ENCODE assay signal across 1 cellular context in the genomic region with DNA sequence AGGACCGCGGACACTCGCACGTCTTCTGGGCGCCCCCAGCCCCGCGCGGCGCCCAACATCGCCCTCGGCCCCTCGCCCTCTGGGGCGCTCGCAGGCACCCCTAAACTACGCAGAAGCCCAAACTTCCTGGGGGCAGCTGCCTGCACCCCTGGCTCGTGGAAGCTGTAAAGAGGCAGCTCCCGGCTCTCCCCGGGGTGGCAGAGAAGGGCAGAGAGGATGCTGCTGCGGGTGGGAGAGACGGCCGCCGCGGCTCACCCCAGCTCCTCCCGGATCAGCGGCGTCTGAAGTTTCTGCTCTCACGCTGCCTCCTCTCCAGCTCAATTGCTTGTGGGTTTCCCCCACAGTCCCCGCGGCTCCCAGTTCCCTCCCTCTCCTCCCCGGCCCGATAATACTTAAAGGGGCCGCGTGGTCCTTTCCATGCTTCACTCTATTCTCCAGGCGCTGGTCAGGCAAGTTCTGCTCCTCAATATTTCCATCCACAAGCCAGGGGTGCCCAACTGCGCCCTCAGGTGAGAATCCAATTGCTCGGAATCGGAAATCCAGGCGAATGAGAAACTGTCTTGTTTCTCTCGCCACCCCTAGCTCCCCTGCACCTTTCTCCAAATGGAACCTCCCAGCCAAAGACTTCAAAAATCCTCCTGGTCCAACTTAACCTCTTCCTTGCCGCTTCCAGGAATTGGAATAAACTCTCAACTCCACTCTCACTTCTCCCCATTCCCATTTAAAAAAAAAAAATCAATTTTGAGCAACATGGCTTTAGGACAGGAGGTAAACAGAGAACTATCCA.
TF ChIP-seq lines count a peak whose summit lies in the region.

No MANE protein-coding gene starts in this region.

TF ChIP-seq in HepG2, 621 proteins besides CTCF, POLR2A, EP300 and RAD21 (continued from another document):
- TF ChIP-seq, protein P1, sequence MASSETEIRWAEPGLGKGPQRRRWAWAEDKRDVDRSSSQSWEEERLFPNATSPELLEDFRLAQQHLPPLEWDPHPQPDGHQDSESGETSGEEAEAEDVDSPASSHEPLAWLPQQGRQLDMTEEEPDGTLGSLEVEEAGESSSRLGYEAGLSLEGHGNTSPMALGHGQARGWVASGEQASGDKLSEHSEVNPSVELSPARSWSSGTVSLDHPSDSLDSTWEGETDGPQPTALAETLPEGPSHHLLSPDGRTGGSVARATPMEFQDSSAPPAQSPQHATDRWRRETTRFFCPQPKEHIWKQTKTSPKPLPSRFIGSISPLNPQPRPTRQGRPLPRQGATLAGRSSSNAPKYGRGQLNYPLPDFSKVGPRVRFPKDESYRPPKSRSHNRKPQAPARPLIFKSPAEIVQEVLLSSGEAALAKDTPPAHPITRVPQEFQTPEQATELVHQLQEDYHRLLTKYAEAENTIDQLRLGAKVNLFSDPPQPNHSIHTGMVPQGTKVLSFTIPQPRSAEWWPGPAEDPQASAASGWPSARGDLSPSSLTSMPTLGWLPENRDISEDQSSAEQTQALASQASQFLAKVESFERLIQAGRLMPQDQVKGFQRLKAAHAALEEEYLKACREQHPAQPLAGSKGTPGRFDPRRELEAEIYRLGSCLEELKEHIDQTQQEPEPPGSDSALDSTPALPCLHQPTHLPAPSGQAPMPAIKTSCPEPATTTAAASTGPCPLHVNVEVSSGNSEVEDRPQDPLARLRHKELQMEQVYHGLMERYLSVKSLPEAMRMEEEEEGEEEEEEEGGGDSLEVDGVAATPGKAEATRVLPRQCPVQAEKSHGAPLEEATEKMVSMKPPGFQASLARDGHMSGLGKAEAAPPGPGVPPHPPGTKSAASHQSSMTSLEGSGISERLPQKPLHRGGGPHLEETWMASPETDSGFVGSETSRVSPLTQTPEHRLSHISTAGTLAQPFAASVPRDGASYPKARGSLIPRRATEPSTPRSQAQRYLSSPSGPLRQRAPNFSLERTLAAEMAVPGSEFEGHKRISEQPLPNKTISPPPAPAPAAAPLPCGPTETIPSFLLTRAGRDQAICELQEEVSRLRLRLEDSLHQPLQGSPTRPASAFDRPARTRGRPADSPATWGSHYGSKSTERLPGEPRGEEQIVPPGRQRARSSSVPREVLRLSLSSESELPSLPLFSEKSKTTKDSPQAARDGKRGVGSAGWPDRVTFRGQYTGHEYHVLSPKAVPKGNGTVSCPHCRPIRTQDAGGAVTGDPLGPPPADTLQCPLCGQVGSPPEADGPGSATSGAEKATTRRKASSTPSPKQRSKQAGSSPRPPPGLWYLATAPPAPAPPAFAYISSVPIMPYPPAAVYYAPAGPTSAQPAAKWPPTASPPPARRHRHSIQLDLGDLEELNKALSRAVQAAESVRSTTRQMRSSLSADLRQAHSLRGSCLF (CRISPR knock-in tag; IDR thresholded peaks at IDR 0.05; ENCODE audit: borderline replicate concordance) = no peak
- TF ChIP-seq CBFB (CRISPR knock-in tag; IDR thresholded peaks at IDR 0.05) = no peak
- TF ChIP-seq MTA3 (CRISPR knock-in tag; IDR thresholded peaks at IDR 0.05) = no peak
- TF ChIP-seq ZBTB7A (CRISPR knock-in tag; IDR thresholded peaks at IDR 0.05) = no peak
- TF ChIP-seq JUND (CRISPR knock-in tag; IDR thresholded peaks at IDR 0.05) = no peak; the same call in 1 of the 2 replicates
- TF ChIP-seq NKX3-1 (CRISPR knock-in tag; IDR thresholded peaks at IDR 0.05) = no peak
- TF ChIP-seq ZNF333 (CRISPR knock-in tag; IDR thresholded peaks at IDR 0.05; ENCODE audit: borderline replicate concordance) = 0 out of 2 replicates have a peak, but pooled peaks have one; percentile 24
- no peak for TF ChIP-seq MTF1 (CRISPR knock-in tag; IDR thresholded peaks at IDR 0.05)
- TF ChIP-seq HNRNPUL1 (IDR thresholded peaks at IDR 0.05; ENCODE audit: low read depth, low read length) = no peak
- peak; percentile 62; the same call in 1 of the 2 replicates for TF ChIP-seq ZNF335 (CRISPR knock-in tag; IDR thresholded peaks at IDR 0.05)
- TF ChIP-seq, protein P2, sequence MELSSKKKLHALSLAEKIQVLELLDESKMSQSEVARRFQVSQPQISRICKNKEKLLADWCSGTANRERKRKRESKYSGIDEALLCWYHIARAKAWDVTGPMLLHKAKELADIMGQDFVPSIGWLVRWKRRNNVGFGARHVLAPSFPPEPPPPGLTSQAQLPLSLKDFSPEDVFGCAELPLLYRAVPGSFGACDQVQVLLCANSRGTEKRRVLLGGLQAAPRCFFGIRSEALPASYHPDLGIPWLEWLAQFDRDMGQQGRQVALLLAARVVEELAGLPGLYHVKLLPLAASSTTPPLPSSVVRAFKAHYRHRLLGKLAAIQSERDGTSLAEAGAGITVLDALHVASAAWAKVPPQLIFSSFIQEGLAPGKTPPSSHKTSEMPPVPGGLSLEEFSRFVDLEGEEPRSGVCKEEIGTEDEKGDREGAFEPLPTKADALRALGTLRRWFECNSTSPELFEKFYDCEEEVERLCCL (CRISPR knock-in tag; IDR thresholded peaks at IDR 0.05; ENCODE audit: borderline replicate concordance) = no peak
- TF ChIP-seq, protein P3, sequence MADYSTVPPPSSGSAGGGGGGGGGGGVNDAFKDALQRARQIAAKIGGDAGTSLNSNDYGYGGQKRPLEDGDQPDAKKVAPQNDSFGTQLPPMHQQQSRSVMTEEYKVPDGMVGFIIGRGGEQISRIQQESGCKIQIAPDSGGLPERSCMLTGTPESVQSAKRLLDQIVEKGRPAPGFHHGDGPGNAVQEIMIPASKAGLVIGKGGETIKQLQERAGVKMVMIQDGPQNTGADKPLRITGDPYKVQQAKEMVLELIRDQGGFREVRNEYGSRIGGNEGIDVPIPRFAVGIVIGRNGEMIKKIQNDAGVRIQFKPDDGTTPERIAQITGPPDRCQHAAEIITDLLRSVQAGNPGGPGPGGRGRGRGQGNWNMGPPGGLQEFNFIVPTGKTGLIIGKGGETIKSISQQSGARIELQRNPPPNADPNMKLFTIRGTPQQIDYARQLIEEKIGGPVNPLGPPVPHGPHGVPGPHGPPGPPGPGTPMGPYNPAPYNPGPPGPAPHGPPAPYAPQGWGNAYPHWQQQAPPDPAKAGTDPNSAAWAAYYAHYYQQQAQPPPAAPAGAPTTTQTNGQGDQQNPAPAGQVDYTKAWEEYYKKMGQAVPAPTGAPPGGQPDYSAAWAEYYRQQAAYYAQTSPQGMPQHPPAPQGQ (CRISPR knock-in tag; IDR thresholded peaks at IDR 0.05; ENCODE audit: borderline replicate concordance) = no peak
- TF ChIP-seq, protein P4, sequence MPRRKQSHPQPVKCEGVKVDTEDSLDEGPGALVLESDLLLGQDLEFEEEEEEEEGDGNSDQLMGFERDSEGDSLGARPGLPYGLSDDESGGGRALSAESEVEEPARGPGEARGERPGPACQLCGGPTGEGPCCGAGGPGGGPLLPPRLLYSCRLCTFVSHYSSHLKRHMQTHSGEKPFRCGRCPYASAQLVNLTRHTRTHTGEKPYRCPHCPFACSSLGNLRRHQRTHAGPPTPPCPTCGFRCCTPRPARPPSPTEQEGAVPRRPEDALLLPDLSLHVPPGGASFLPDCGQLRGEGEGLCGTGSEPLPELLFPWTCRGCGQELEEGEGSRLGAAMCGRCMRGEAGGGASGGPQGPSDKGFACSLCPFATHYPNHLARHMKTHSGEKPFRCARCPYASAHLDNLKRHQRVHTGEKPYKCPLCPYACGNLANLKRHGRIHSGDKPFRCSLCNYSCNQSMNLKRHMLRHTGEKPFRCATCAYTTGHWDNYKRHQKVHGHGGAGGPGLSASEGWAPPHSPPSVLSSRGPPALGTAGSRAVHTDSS (CRISPR knock-in tag; conservative IDR thresholded peaks at IDR 0.05) = no peak
- TF ChIP-seq FOSL1 (CRISPR knock-in tag; IDR thresholded peaks at IDR 0.05; ENCODE audit: borderline replicate concordance) = no peak
- TF ChIP-seq TARDBP (CRISPR knock-in tag; IDR thresholded peaks at IDR 0.05) = peak; percentile 83
- TF ChIP-seq, protein P5, sequence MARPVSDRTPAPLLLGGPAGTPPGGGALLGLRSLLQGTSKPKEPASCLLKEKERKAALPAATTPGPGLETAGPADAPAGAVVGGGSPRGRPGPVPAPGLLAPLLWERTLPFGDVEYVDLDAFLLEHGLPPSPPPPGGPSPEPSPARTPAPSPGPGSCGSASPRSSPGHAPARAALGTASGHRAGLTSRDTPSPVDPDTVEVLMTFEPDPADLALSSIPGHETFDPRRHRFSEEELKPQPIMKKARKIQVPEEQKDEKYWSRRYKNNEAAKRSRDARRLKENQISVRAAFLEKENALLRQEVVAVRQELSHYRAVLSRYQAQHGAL (CRISPR knock-in tag; IDR thresholded peaks at IDR 0.05; ENCODE audit: not compliant biosample characterization) = no peak
- TF ChIP-seq MYNN (CRISPR knock-in tag; IDR thresholded peaks at IDR 0.05; ENCODE audit: low read depth) = no peak
- TF ChIP-seq FOXA1 (IDR thresholded peaks at IDR 0.05) = no peak
- TF ChIP-seq FOXA1 (CRISPR knock-in tag; IDR thresholded peaks at IDR 0.05) = no peak
- no peak for TF ChIP-seq TBP (CRISPR knock-in tag; IDR thresholded peaks at IDR 0.05)
- no peak for TF ChIP-seq ZNF713 (CRISPR knock-in tag; IDR thresholded peaks at IDR 0.05)
- TF ChIP-seq TOPORS (CRISPR knock-in tag; IDR thresholded peaks at IDR 0.05) = no peak
- TF ChIP-seq ZFP90 (CRISPR knock-in tag; IDR thresholded peaks at IDR 0.05; ENCODE audit: borderline replicate concordance) = no peak
- TF ChIP-seq HNRNPK (IDR thresholded peaks at IDR 0.05; ENCODE audit: low read depth, low read length, poor library complexity, severe bottlenecking) = peak; percentile 32
- peak; percentile 47 for TF ChIP-seq STAG1 (CRISPR knock-in tag; IDR thresholded peaks at IDR 0.05)
- TF ChIP-seq FOXC1 (CRISPR knock-in tag; IDR thresholded peaks at IDR 0.05; ENCODE audit: borderline replicate concordance) = no peak; the same call in 1 of the 2 replicates
- TF ChIP-seq DNMT1 (CRISPR knock-in tag; IDR thresholded peaks at IDR 0.05) = no peak
- no peak for TF ChIP-seq ZNF337 (CRISPR knock-in tag; IDR thresholded peaks at IDR 0.05; ENCODE audit: borderline replicate concordance, low read depth)
- TF ChIP-seq MXD4 (CRISPR knock-in tag; IDR thresholded peaks at IDR 0.05) = no peak
- TF ChIP-seq TCF7L2 (IDR thresholded peaks at IDR 0.05; ENCODE audit: low read depth, low read length) = no peak
- TF ChIP-seq MATR3 (CRISPR knock-in tag; IDR thresholded peaks at IDR 0.05) = no peak
- TF ChIP-seq ZFYVE20 (CRISPR knock-in tag; IDR thresholded peaks at IDR 0.05; ENCODE audit: borderline replicate concordance, low read depth) = no peak
- TF ChIP-seq ZNF790 (CRISPR knock-in tag; IDR thresholded peaks at IDR 0.05; ENCODE audit: borderline replicate concordance) = no peak
- no peak for TF ChIP-seq NPAS2 (CRISPR knock-in tag; IDR thresholded peaks at IDR 0.05; ENCODE audit: borderline replicate concordance)
- TF ChIP-seq ZFP41 (CRISPR knock-in tag; IDR thresholded peaks at IDR 0.05; ENCODE audit: borderline replicate concordance) = peak; percentile 70; the same call in 1 of the 2 replicates
- TF ChIP-seq ZNF720 (CRISPR knock-in tag; IDR thresholded peaks at IDR 0.05) = no peak
- no peak for TF ChIP-seq NR3C1 (CRISPR knock-in tag; IDR thresholded peaks at IDR 0.05)
- TF ChIP-seq, protein P6, sequence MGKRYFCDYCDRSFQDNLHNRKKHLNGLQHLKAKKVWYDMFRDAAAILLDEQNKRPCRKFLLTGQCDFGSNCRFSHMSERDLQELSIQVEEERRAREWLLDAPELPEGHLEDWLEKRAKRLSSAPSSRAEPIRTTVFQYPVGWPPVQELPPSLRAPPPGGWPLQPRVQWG (CRISPR knock-in tag; IDR thresholded peaks at IDR 0.05; ENCODE audit: borderline replicate concordance, low read depth) = no peak
- 0 out of 2 replicates have a peak, but pooled peaks have one; percentile 19 for TF ChIP-seq MTA1 (CRISPR knock-in tag; IDR thresholded peaks at IDR 0.05; ENCODE audit: borderline replicate concordance)
- peak; percentile 87 for TF ChIP-seq ASH2L (IDR thresholded peaks at IDR 0.05; ENCODE audit: insufficient read length, low read depth, low read length)
- no peak for TF ChIP-seq ZNF75D (CRISPR knock-in tag; IDR thresholded peaks at IDR 0.05; ENCODE audit: borderline replicate concordance)
- TF ChIP-seq KDM5B (CRISPR knock-in tag; IDR thresholded peaks at IDR 0.05; ENCODE audit: borderline replicate concordance) = peak; percentile 61; the same call in 1 of the 2 replicates
TF ChIP-seq in HepG2: peak in this region for 188.
